Comparison of ENCODE assay signal across 17 cellular contexts in the genomic region with DNA sequence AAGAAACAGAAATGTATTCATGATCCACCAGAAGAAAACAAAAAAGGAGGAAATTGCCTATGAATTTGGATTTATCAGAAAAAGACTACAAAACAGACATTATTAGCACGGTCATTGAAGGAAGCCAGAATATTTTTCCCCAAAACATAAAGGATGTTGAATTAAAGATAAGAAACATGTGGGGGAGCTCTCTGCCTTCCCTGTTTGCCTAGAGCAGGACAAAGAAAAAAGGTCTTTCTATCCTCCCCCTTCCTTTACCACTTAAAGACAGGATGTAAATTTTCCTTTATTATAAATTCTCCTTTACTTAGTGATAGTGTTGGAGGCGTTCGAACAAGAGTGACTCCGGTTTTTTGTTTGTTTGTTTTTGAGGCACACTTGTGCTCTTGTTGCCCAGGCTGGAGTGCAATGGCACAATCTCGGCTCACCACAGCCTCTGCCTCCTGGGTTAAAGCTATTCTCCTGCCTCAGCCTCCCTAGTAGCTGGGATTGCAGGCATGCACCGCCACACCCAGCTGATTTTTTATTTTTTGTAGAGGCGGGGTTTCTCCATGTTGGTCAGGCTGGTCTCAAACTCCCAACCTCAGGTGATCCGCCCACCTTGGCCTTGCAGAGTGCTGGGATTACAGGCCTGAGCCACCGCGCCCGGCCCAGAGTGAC. TPM values are rescaled to one million over a fixed set of nuclear protein-coding genes. Genes with fewer than 3 reads are reported as not detected.
DNase-seq lines count a peak whose midpoint lies in the region; ATAC-seq and TF ChIP-seq lines count a peak whose summit lies in the region.
"Had no signal": no experiment of that assay in that cellular context is flagged by ENCODE, and none has a peak within 500 bp of the region (broad histone marks: within the 10 kb centered on the region; RNA-seq: fewer than 3 reads in every experiment).

No MANE protein-coding gene starts in this region.

- POLR2A ChIA-PET in naive thymus-derived CD8-positive, alpha-beta T cell (lab: Charles Lee), result no interaction called here

- H3K36me3 ChIP-seq in osteoblast (ENCODE audit: insufficient read depth, low read length), result no peaks in the 10 kb centered on the region
- H3K36me3 ChIP-seq: heart left ventricle had no signal

- H3K4me3 Mint-ChIP-seq in central memory CD8-positive, alpha-beta T cell, result no peak overlapping the region
- H3K4me3 Mint-ChIP-seq in naive thymus-derived CD8-positive, alpha-beta T cell, result no peak overlapping the region
- H3K4me3 Mint-ChIP-seq: brain; naive thymus-derived CD4-positive, alpha-beta T cell; stimulated activated effector memory CD8-positive, alpha-beta T cell treated with anti-CD3 and anti-CD28 coated beads, Interleukin-12 subunit alpha, Interleukin-12 subunit beta, amount 100 ng/mL, for 72 hours had no signal

- no peaks in the 10 kb centered on the region for H3K27me3 Mint-ChIP-seq in central memory CD8-positive, alpha-beta T cell
- H3K27me3 Mint-ChIP-seq in naive thymus-derived CD8-positive, alpha-beta T cell, result peaks cover 0 to 2% (median 0%) of the 10 kb centered on the region in 5 donors

- H3K27ac Mint-ChIP-seq in central memory CD8-positive, alpha-beta T cell (ENCODE audit: low read depth), result peak overlapping the region; percentile 49
- no peak overlapping the region for H3K27ac Mint-ChIP-seq in naive thymus-derived CD8-positive, alpha-beta T cell
- H3K27ac Mint-ChIP-seq: brain; stimulated activated effector memory CD8-positive, alpha-beta T cell treated with anti-CD3 and anti-CD28 coated beads, Interleukin-12 subunit alpha, Interleukin-12 subunit beta, amount 100 ng/mL, for 72 hours had no signal

- no peak overlapping the region for H3K4me2 ChIP-seq in osteoblast (ENCODE audit: insufficient read depth, low read length)

- H4K20me1 ChIP-seq in osteoblast (ENCODE audit: insufficient read depth, low read length), result no peaks in the 10 kb centered on the region

- H3K36me3 Mint-ChIP-seq in central memory CD8-positive, alpha-beta T cell (ENCODE audit: insufficient read depth), result no peaks in the 10 kb centered on the region
- no peaks in the 10 kb centered on the region for H3K36me3 Mint-ChIP-seq in naive thymus-derived CD8-positive, alpha-beta T cell
- H3K36me3 Mint-ChIP-seq: brain; naive thymus-derived CD4-positive, alpha-beta T cell; stimulated activated effector memory CD8-positive, alpha-beta T cell treated with anti-CD3 and anti-CD28 coated beads, Interleukin-12 subunit alpha, Interleukin-12 subunit beta, amount 100 ng/mL, for 72 hours had no signal

- DNase-seq in NOMO-1 treated with DMSO at 0.1 percent for 48 hours (lab: John Stamatoyannopoulos, UW; ENCODE audit: unreplicated experiment) (peak; percentile 19), NOMO-1 treated with dmso at 0.1 percent for 144 hours (lab: John Stamatoyannopoulos, UW; ENCODE audit: unreplicated experiment) (no peak), NCI-H69 (lab: John Stamatoyannopoulos, UW) (peak; percentile 55), osteoblast (ENCODE audit: insufficient read length, low spot score, missing footprints) (peak; percentile 85), GOT3 (lab: John Stamatoyannopoulos, UW) (no peak)
- DNase-seq in central memory CD8-positive, alpha-beta T cell (ENCODE audit: low spot score in 2 of 2), result no peak
- DNase-seq in naive thymus-derived CD8-positive, alpha-beta T cell, result no peak
- DNase-seq: activated naive CD4-positive, alpha-beta T cell treated with Interleukin-2 at 50 U/mL for 16 hours; heart left ventricle; left cardiac atrium; naive thymus-derived CD4-positive, alpha-beta T cell; NCI-H1092; NCI-H226; stimulated activated CD4-positive, alpha-beta T cell treated with anti-CD3 and anti-CD28 coated beads, Interleukin-4, amount 100 ng/mL, for 1 hour had no signal

- no peak for TF ChIP-seq CTCF in osteoblast (IDR thresholded peaks at IDR 0.05; ENCODE audit: extremely low read depth, low read depth, low read length)

- H3K27me3 ChIP-seq in osteoblast (ENCODE audit: insufficient read depth, low read length), result peaks cover 7% of the 10 kb centered on the region
- H3K27me3 ChIP-seq: heart left ventricle had no signal

- H3K9me3 Mint-ChIP-seq in central memory CD8-positive, alpha-beta T cell, result no peaks in the 10 kb centered on the region
- H3K9me3 Mint-ChIP-seq in naive thymus-derived CD8-positive, alpha-beta T cell, result no peaks in the 10 kb centered on the region
- H3K9me3 Mint-ChIP-seq: brain; naive thymus-derived CD4-positive, alpha-beta T cell; stimulated activated effector memory CD8-positive, alpha-beta T cell treated with anti-CD3 and anti-CD28 coated beads, Interleukin-12 subunit alpha, Interleukin-12 subunit beta, amount 100 ng/mL, for 72 hours had no signal

- H3K79me2 ChIP-seq in osteoblast (ENCODE audit: insufficient read depth, low read length), result no peaks in the 10 kb centered on the region

- H3K9me3 ChIP-seq in osteoblast (ENCODE audit: low read depth, low read length), result no peaks in the 10 kb centered on the region
- H3K9me3 ChIP-seq: heart left ventricle had no signal

- H3K4me1 Mint-ChIP-seq in central memory CD8-positive, alpha-beta T cell, result no peaks in the 10 kb centered on the region
- peaks cover 0 to 2% (median 0%) of the 10 kb centered on the region in 4 donors for H3K4me1 Mint-ChIP-seq in naive thymus-derived CD8-positive, alpha-beta T cell
- H3K4me1 Mint-ChIP-seq: brain; stimulated activated effector memory CD8-positive, alpha-beta T cell treated with anti-CD3 and anti-CD28 coated beads, Interleukin-12 subunit alpha, Interleukin-12 subunit beta, amount 100 ng/mL, for 72 hours had no signal

- no peak overlapping the region for H3K4me3 ChIP-seq in osteoblast (ENCODE audit: insufficient read depth, low read length)
- H3K4me3 ChIP-seq: heart left ventricle had no signal

- H2AFZ ChIP-seq in osteoblast (ENCODE audit: low read length), result no peak overlapping the region

- H3K27ac ChIP-seq in osteoblast (ENCODE audit: low read depth, low read length), result no peak overlapping the region
- H3K27ac ChIP-seq: heart left ventricle had no signal

- no peak for ATAC-seq in central memory CD8-positive, alpha-beta T cell (replicated peaks; ENCODE audit: extremely low read depth, poor library complexity, severe bottlenecking)
- no peak for ATAC-seq in naive thymus-derived CD8-positive, alpha-beta T cell
- no peak for ATAC-seq in esophagus mucosa
- ATAC-seq: heart left ventricle; left cardiac atrium; naive thymus-derived CD4-positive, alpha-beta T cell; stimulated activated effector memory CD8-positive, alpha-beta T cell treated with anti-CD3 and anti-CD28 coated beads, Interleukin-12 subunit alpha, Interleukin-12 subunit beta, amount 100 ng/mL, for 72 hours had no signal

- H3K4me1 ChIP-seq in osteoblast (ENCODE audit: insufficient read depth, low read length), result no peaks in the 10 kb centered on the region
- H3K4me1 ChIP-seq: heart left ventricle had no signal

RNA-seq across cellular contexts. Expression of gene RPN1, which starts 14.9 kb away (rescaled TPM):
- total RNA-seq in osteoblast, result 467 and 473 TPM in 2 replicates
- total RNA-seq in naive thymus-derived CD8-positive, alpha-beta T cell, result 10 to 100 TPM; 76.2 to 79.6 TPM
- polyA plus RNA-seq in naive thymus-derived CD8-positive, alpha-beta T cell, result 100 to 1,000 TPM; 178 to 224 (median 179) TPM
- total RNA-seq in esophagus mucosa, result 108 TPM

Comparison
In these comparisons a context has a peak if more than half of its experiments do, and no peak if none do; other contexts are left out.
1. DNase-seq: peak in NOMO-1 treated with DMSO at 0.1 percent for 48 hours (single experiment), NCI-H69 (single experiment) and osteoblast (single experiment); none in NOMO-1 treated with dmso at 0.1 percent for 144 hours (single experiment), central memory CD8-positive, alpha-beta T cell (0 of 2), GOT3 (single experiment) and naive thymus-derived CD8-positive, alpha-beta T cell (0 of 10).